9 cellular contexts compared by ENCODE assay signal in genomic region chr11:128796275-128796674, GRCh38.
DNase-seq lines count a peak whose midpoint lies in the region; ATAC-seq and TF ChIP-seq lines count a peak whose summit lies in the region.
"Had no signal": no experiment of that assay in that cellular context is flagged by ENCODE, and none has a peak within 500 bp of the region (broad histone marks: within the 10 kb centered on the region; RNA-seq: fewer than 3 reads in every experiment).

No MANE protein-coding gene starts in this region.

- DNase-seq in GM10266 (ENCODE audit: extremely low spot score) (peak; percentile 73), DMS114 treated with DMSO at 0.1 percent for 48 hours (lab: John Stamatoyannopoulos, UW; ENCODE audit: unreplicated experiment) (no peak), esophagus squamous epithelium (lab: John Stamatoyannopoulos, UW) (no peak), OCI-LY7 (ENCODE audit: low spot score) (no peak)
- no peak for DNase-seq in effector memory CD8-positive, alpha-beta T cell
- DNase-seq in activated T-helper 1 cell treated with anti-CD3 and anti-CD28 coated beads, Interleukin-12 subunit alpha, Interleukin-12 subunit beta, Interleukin-2, Interleukin-4 antibody, amounts not matched to agents 30 ng/mL and 10 ng/mL and 1 ng/mL, durations not matched to agents 14 hours and 24 hours and 36 hours (ENCODE audit: low spot score) = no peak
- DNase-seq: NCI-H187 had no signal

- H3K27ac ChIP-seq in esophagus squamous epithelium = no peak overlapping the region
- H3K27ac ChIP-seq in OCI-LY7 (ENCODE audit: low read depth, low read length, poor library complexity, severe bottlenecking) = no peak overlapping the region

- no peaks in the 10 kb centered on the region for H3K27me3 ChIP-seq in esophagus squamous epithelium

- peak overlapping the region; percentile 70 to 74 for H3K27ac Mint-ChIP-seq in effector memory CD8-positive, alpha-beta T cell
- no peak overlapping the region for H3K27ac Mint-ChIP-seq in activated T-helper 1 cell treated with anti-CD3 and anti-CD28 coated beads, Interleukin-12 subunit alpha, Interleukin-12 subunit beta, Interleukin-2, Interleukin-4 antibody, amounts not matched to agents 30 ng/mL and 10 ng/mL and 1 ng/mL, durations not matched to agents 14 hours and 24 hours and 36 hours

- intact Hi-C loops in activated T-helper 1 cell treated with anti-CD3 and anti-CD28 coated beads, Interleukin-12 subunit alpha, Interleukin-12 subunit beta, Interleukin-2, Interleukin-4 antibody, amounts not matched to agents 30 ng/mL and 10 ng/mL and 1 ng/mL, durations not matched to agents 14 hours and 24 hours and 36 hours (cut with micrococcal nuclease) = no loop called here
- intact Hi-C loops in esophagus squamous epithelium (cut with DNase I) = no loop called here
- intact Hi-C loops in OCI-LY7 (cut with micrococcal nuclease; ENCODE audit: unreplicated experiment) = no loop called here

- POLR2A ChIA-PET in OCI-LY7 (lab: Charles Lee) = no interaction called here

- H3K27me3 Mint-ChIP-seq in effector memory CD8-positive, alpha-beta T cell = no peaks in the 10 kb centered on the region
- no peaks in the 10 kb centered on the region for H3K27me3 Mint-ChIP-seq in activated T-helper 1 cell treated with anti-CD3 and anti-CD28 coated beads, Interleukin-12 subunit alpha, Interleukin-12 subunit beta, Interleukin-2, Interleukin-4 antibody, amounts not matched to agents 30 ng/mL and 10 ng/mL and 1 ng/mL, durations not matched to agents 14 hours and 24 hours and 36 hours (ENCODE audit: insufficient read depth)

- peaks cover 24 to 27% of the 10 kb centered on the region in 2 donors for H3K4me1 Mint-ChIP-seq in effector memory CD8-positive, alpha-beta T cell (ENCODE audit: low read depth in 2 of 2)
- H3K4me1 Mint-ChIP-seq in activated T-helper 1 cell treated with anti-CD3 and anti-CD28 coated beads, Interleukin-12 subunit alpha, Interleukin-12 subunit beta, Interleukin-2, Interleukin-4 antibody, amounts not matched to agents 30 ng/mL and 10 ng/mL and 1 ng/mL, durations not matched to agents 14 hours and 24 hours and 36 hours (ENCODE audit: low read depth) = peaks cover 9% of the 10 kb centered on the region

- no peak overlapping the region for H3K4me3 Mint-ChIP-seq in effector memory CD8-positive, alpha-beta T cell
- H3K4me3 Mint-ChIP-seq in activated T-helper 1 cell treated with anti-CD3 and anti-CD28 coated beads, Interleukin-12 subunit alpha, Interleukin-12 subunit beta, Interleukin-2, Interleukin-4 antibody, amounts not matched to agents 30 ng/mL and 10 ng/mL and 1 ng/mL, durations not matched to agents 14 hours and 24 hours and 36 hours = no peak overlapping the region

- H3K4me3 ChIP-seq in esophagus squamous epithelium (no peak overlapping the region), OCI-LY7 (ENCODE audit: low read depth, low read length, poor library complexity, severe bottlenecking) (no peak overlapping the region)

- no peaks in the 10 kb centered on the region for H3K9me3 Mint-ChIP-seq in effector memory CD8-positive, alpha-beta T cell
- H3K9me3 Mint-ChIP-seq in activated T-helper 1 cell treated with anti-CD3 and anti-CD28 coated beads, Interleukin-12 subunit alpha, Interleukin-12 subunit beta, Interleukin-2, Interleukin-4 antibody, amounts not matched to agents 30 ng/mL and 10 ng/mL and 1 ng/mL, durations not matched to agents 14 hours and 24 hours and 36 hours = no peaks in the 10 kb centered on the region

- H2AFZ ChIP-seq in OCI-LY7 (ENCODE audit: low read length) = no peak overlapping the region

- H3K79me2 ChIP-seq in OCI-LY7 (ENCODE audit: insufficient read depth, low read depth, low read length) = no peaks in the 10 kb centered on the region

- H3K4me1 ChIP-seq in esophagus squamous epithelium = no peaks in the 10 kb centered on the region
- no peaks in the 10 kb centered on the region for H3K4me1 ChIP-seq in OCI-LY7 (ENCODE audit: insufficient read depth, low read length, poor library complexity, severe bottlenecking)

- no TSS peak for BruUV-seq in OCI-LY7 (replicated peaks; lab: Mats Ljungman, UMichigan)

- TF ChIP-seq POLR2A in esophagus squamous epithelium (IDR thresholded peaks at IDR 0.05) = no peak

- no peaks in the 10 kb centered on the region for H3K9me2 ChIP-seq in OCI-LY7 (ENCODE audit: insufficient read depth, low read length)

- TF ChIP-seq CTCF in GM10266 (IDR thresholded peaks at IDR 0.05; ENCODE audit: control insufficient read depth, insufficient read depth, low read depth, missing control alignments) (no peak), esophagus squamous epithelium (IDR thresholded peaks at IDR 0.05) (no peak), OCI-LY7 (conservative IDR thresholded peaks at IDR 0.05; ENCODE audit: low read length) (no peak)

- peak; percentile 98 for ATAC-seq in GM19467 (IDR thresholded peaks at IDR 0.05; ENCODE audit: unreplicated experiment)
- peak; percentile 99 for ATAC-seq in HG03108 (IDR thresholded peaks at IDR 0.05; ENCODE audit: unreplicated experiment)
- no peak for ATAC-seq in effector memory CD8-positive, alpha-beta T cell (replicated peaks)

- no peaks in the 10 kb centered on the region for H3K9me3 ChIP-seq in esophagus squamous epithelium
- no peaks in the 10 kb centered on the region for H3K9me3 ChIP-seq in OCI-LY7 (ENCODE audit: low read length)

- no peak overlapping the region for H3K4me2 ChIP-seq in OCI-LY7 (ENCODE audit: low read length)

- H4K20me1 ChIP-seq in OCI-LY7 (ENCODE audit: insufficient read depth, low read length) = no peaks in the 10 kb centered on the region

- H3K36me3 ChIP-seq in esophagus squamous epithelium = peaks cover 0 to 13% (median 2%) of the 10 kb centered on the region in 3 donors
- peaks cover 72% of the 10 kb centered on the region for H3K36me3 ChIP-seq in OCI-LY7 (ENCODE audit: insufficient read depth, low read length)

- H3K36me3 Mint-ChIP-seq in effector memory CD8-positive, alpha-beta T cell (ENCODE audit: insufficient read depth) = peaks cover 70% of the 10 kb centered on the region
- H3K36me3 Mint-ChIP-seq in activated T-helper 1 cell treated with anti-CD3 and anti-CD28 coated beads, Interleukin-12 subunit alpha, Interleukin-12 subunit beta, Interleukin-2, Interleukin-4 antibody, amounts not matched to agents 30 ng/mL and 10 ng/mL and 1 ng/mL, durations not matched to agents 14 hours and 24 hours and 36 hours (ENCODE audit: low read depth) = peaks cover 27% of the 10 kb centered on the region

- CTCF ChIA-PET in OCI-LY7 (lab: Charles Lee; ENCODE audit: unreplicated experiment) = no interaction called here

- WGBS in esophagus squamous epithelium, 2 donors = 88 to 90% methylated on average over 1 to 2 of the region's 2 CpGs
